ENCODE assay signal across 1 cellular context in the genomic region with DNA sequence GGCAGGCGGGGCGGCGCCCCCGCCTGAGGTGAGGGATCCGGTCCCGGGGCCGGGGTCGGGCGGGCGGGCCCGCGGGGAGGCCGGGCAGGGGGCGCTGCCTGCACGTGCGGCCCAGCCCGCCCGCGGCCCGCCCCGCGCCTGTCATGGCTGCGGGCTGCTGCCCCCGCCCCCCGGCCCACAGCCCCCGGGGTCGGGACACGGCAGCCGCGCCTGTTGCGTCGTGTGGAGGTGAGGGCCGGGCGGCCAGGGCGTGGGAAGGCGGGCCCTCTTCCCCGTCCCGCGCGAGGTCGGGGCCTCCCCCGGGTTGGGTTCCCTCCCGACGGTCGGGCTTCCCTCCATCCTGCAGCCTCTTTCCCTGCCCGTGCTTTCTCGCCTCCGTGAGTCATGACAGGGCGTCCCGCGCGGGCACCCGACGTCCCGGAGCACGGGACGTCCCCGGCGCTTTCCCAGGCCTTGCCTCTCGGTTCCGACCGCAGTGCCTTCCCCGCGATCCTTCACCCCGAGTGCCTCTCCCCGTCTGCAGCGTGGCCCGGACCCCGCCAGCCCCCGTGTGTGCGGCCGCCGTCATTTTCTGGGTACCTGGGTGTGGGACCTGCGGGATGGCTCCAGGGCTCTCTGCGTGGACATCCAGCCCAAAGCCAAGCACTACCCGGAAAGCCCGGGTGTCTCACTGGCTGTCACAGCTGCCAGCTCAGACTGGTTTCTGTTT.
TF ChIP-seq lines count a peak whose summit lies in the region.

No MANE protein-coding gene starts in this region.

TF ChIP-seq in K562, 482 proteins besides CTCF, POLR2A, EP300 and RAD21 (continued from another document and continues in another):
- TF ChIP-seq, protein P1, sequence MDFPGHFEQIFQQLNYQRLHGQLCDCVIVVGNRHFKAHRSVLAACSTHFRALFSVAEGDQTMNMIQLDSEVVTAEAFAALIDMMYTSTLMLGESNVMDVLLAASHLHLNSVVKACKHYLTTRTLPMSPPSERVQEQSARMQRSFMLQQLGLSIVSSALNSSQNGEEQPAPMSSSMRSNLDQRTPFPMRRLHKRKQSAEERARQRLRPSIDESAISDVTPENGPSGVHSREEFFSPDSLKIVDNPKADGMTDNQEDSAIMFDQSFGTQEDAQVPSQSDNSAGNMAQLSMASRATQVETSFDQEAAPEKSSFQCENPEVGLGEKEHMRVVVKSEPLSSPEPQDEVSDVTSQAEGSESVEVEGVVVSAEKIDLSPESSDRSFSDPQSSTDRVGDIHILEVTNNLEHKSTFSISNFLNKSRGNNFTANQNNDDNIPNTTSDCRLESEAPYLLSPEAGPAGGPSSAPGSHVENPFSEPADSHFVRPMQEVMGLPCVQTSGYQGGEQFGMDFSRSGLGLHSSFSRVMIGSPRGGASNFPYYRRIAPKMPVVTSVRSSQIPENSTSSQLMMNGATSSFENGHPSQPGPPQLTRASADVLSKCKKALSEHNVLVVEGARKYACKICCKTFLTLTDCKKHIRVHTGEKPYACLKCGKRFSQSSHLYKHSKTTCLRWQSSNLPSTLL (IDR thresholded peaks at IDR 0.05), result no peak
- TF ChIP-seq BCOR (IDR thresholded peaks at IDR 0.05), result no peak
- peak; percentile 63 for TF ChIP-seq RBM22 (IDR thresholded peaks at IDR 0.05; ENCODE audit: low read depth, low read length, poor library complexity, severe bottlenecking)
- TF ChIP-seq GATAD2B (IDR thresholded peaks at IDR 0.05; ENCODE audit: borderline replicate concordance), result no peak
- no peak for TF ChIP-seq DDX20 (tag; IDR thresholded peaks at IDR 0.05; ENCODE audit: low read depth)
- no peak for TF ChIP-seq PPARD (CRISPR knock-in tag; IDR thresholded peaks at IDR 0.05)
- no peak for TF ChIP-seq POLR3A (IDR thresholded peaks at IDR 0.05; ENCODE audit: borderline replicate concordance, extremely low read depth, insufficient read depth, insufficient read length)
- TF ChIP-seq MTF1 (CRISPR knock-in tag; IDR thresholded peaks at IDR 0.05; ENCODE audit: borderline replicate concordance), result no peak
- TF ChIP-seq ZNF175 (CRISPR knock-in tag; IDR thresholded peaks at IDR 0.05; ENCODE audit: low read depth), result no peak
- no peak for TF ChIP-seq NFIX (CRISPR knock-in tag; IDR thresholded peaks at IDR 0.05; ENCODE audit: low read depth)
- no peak for TF ChIP-seq RBM15 (IDR thresholded peaks at IDR 0.05; ENCODE audit: insufficient read depth, low read length)
- no peak for TF ChIP-seq PTRF (tag; IDR thresholded peaks at IDR 0.05)
- TF ChIP-seq, protein P2, sequence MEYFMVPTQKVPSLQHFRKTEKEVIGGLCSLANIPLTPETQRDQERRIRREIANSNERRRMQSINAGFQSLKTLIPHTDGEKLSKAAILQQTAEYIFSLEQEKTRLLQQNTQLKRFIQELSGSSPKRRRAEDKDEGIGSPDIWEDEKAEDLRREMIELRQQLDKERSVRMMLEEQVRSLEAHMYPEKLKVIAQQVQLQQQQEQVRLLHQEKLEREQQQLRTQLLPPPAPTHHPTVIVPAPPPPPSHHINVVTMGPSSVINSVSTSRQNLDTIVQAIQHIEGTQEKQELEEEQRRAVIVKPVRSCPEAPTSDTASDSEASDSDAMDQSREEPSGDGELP (CRISPR knock-in tag; IDR thresholded peaks at IDR 0.05; ENCODE audit: borderline replicate concordance), result 0 out of 2 replicates have a peak, but pooled peaks have one; percentile 11
- peak; percentile 66 for TF ChIP-seq POLR2G (IDR thresholded peaks at IDR 0.05; ENCODE audit: low read depth, low read length)
- TF ChIP-seq, protein P3, sequence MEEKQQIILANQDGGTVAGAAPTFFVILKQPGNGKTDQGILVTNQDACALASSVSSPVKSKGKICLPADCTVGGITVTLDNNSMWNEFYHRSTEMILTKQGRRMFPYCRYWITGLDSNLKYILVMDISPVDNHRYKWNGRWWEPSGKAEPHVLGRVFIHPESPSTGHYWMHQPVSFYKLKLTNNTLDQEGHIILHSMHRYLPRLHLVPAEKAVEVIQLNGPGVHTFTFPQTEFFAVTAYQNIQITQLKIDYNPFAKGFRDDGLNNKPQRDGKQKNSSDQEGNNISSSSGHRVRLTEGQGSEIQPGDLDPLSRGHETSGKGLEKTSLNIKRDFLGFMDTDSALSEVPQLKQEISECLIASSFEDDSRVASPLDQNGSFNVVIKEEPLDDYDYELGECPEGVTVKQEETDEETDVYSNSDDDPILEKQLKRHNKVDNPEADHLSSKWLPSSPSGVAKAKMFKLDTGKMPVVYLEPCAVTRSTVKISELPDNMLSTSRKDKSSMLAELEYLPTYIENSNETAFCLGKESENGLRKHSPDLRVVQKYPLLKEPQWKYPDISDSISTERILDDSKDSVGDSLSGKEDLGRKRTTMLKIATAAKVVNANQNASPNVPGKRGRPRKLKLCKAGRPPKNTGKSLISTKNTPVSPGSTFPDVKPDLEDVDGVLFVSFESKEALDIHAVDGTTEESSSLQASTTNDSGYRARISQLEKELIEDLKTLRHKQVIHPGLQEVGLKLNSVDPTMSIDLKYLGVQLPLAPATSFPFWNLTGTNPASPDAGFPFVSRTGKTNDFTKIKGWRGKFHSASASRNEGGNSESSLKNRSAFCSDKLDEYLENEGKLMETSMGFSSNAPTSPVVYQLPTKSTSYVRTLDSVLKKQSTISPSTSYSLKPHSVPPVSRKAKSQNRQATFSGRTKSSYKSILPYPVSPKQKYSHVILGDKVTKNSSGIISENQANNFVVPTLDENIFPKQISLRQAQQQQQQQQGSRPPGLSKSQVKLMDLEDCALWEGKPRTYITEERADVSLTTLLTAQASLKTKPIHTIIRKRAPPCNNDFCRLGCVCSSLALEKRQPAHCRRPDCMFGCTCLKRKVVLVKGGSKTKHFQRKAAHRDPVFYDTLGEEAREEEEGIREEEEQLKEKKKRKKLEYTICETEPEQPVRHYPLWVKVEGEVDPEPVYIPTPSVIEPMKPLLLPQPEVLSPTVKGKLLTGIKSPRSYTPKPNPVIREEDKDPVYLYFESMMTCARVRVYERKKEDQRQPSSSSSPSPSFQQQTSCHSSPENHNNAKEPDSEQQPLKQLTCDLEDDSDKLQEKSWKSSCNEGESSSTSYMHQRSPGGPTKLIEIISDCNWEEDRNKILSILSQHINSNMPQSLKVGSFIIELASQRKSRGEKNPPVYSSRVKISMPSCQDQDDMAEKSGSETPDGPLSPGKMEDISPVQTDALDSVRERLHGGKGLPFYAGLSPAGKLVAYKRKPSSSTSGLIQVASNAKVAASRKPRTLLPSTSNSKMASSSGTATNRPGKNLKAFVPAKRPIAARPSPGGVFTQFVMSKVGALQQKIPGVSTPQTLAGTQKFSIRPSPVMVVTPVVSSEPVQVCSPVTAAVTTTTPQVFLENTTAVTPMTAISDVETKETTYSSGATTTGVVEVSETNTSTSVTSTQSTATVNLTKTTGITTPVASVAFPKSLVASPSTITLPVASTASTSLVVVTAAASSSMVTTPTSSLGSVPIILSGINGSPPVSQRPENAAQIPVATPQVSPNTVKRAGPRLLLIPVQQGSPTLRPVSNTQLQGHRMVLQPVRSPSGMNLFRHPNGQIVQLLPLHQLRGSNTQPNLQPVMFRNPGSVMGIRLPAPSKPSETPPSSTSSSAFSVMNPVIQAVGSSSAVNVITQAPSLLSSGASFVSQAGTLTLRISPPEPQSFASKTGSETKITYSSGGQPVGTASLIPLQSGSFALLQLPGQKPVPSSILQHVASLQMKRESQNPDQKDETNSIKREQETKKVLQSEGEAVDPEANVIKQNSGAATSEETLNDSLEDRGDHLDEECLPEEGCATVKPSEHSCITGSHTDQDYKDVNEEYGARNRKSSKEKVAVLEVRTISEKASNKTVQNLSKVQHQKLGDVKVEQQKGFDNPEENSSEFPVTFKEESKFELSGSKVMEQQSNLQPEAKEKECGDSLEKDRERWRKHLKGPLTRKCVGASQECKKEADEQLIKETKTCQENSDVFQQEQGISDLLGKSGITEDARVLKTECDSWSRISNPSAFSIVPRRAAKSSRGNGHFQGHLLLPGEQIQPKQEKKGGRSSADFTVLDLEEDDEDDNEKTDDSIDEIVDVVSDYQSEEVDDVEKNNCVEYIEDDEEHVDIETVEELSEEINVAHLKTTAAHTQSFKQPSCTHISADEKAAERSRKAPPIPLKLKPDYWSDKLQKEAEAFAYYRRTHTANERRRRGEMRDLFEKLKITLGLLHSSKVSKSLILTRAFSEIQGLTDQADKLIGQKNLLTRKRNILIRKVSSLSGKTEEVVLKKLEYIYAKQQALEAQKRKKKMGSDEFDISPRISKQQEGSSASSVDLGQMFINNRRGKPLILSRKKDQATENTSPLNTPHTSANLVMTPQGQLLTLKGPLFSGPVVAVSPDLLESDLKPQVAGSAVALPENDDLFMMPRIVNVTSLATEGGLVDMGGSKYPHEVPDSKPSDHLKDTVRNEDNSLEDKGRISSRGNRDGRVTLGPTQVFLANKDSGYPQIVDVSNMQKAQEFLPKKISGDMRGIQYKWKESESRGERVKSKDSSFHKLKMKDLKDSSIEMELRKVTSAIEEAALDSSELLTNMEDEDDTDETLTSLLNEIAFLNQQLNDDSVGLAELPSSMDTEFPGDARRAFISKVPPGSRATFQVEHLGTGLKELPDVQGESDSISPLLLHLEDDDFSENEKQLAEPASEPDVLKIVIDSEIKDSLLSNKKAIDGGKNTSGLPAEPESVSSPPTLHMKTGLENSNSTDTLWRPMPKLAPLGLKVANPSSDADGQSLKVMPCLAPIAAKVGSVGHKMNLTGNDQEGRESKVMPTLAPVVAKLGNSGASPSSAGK (IDR thresholded peaks at IDR 0.05), result peak; percentile 26; the same call in 1 of the 2 replicates
- TF ChIP-seq MYC (IDR thresholded peaks at IDR 0.05; ENCODE audit: low read depth, low read length), result no peak
- no peak for TF ChIP-seq MYC (CRISPR knock-in tag; IDR thresholded peaks at IDR 0.05; ENCODE audit: borderline replicate concordance, low read depth)
- no peak for TF ChIP-seq ZNF764 (CRISPR knock-in tag; IDR thresholded peaks at IDR 0.05; ENCODE audit: low read depth)
- TF ChIP-seq ZNF699 (CRISPR knock-in tag; IDR thresholded peaks at IDR 0.05; ENCODE audit: insufficient replicate concordance), result no peak
- TF ChIP-seq STAT5B (CRISPR knock-in tag; IDR thresholded peaks at IDR 0.05), result no peak
- TF ChIP-seq FIP1L1 (IDR thresholded peaks at IDR 0.05; ENCODE audit: low read depth, low read length, poor library complexity, severe bottlenecking), result peak; percentile 30
- TF ChIP-seq, protein P4, sequence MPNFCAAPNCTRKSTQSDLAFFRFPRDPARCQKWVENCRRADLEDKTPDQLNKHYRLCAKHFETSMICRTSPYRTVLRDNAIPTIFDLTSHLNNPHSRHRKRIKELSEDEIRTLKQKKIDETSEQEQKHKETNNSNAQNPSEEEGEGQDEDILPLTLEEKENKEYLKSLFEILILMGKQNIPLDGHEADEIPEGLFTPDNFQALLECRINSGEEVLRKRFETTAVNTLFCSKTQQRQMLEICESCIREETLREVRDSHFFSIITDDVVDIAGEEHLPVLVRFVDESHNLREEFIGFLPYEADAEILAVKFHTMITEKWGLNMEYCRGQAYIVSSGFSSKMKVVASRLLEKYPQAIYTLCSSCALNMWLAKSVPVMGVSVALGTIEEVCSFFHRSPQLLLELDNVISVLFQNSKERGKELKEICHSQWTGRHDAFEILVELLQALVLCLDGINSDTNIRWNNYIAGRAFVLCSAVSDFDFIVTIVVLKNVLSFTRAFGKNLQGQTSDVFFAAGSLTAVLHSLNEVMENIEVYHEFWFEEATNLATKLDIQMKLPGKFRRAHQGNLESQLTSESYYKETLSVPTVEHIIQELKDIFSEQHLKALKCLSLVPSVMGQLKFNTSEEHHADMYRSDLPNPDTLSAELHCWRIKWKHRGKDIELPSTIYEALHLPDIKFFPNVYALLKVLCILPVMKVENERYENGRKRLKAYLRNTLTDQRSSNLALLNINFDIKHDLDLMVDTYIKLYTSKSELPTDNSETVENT (CRISPR knock-in tag; IDR thresholded peaks at IDR 0.05), result peak; percentile 29; the same call in 1 of the 2 replicates
- TF ChIP-seq RBBP5 (IDR thresholded peaks at IDR 0.05; ENCODE audit: borderline replicate concordance, insufficient read depth, low read length, poor library complexity, severe bottlenecking), result peak; percentile 81
- TF ChIP-seq, protein P5, sequence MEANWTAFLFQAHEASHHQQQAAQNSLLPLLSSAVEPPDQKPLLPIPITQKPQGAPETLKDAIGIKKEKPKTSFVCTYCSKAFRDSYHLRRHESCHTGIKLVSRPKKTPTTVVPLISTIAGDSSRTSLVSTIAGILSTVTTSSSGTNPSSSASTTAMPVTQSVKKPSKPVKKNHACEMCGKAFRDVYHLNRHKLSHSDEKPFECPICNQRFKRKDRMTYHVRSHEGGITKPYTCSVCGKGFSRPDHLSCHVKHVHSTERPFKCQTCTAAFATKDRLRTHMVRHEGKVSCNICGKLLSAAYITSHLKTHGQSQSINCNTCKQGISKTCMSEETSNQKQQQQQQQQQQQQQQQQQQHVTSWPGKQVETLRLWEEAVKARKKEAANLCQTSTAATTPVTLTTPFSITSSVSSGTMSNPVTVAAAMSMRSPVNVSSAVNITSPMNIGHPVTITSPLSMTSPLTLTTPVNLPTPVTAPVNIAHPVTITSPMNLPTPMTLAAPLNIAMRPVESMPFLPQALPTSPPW (CRISPR knock-in tag; IDR thresholded peaks at IDR 0.05), result peak; percentile 62
- peak; percentile 43; the same call in 1 of the 2 replicates for TF ChIP-seq RBFOX2 (IDR thresholded peaks at IDR 0.05; ENCODE audit: low read depth, low read length)
- TF ChIP-seq, protein P6, sequence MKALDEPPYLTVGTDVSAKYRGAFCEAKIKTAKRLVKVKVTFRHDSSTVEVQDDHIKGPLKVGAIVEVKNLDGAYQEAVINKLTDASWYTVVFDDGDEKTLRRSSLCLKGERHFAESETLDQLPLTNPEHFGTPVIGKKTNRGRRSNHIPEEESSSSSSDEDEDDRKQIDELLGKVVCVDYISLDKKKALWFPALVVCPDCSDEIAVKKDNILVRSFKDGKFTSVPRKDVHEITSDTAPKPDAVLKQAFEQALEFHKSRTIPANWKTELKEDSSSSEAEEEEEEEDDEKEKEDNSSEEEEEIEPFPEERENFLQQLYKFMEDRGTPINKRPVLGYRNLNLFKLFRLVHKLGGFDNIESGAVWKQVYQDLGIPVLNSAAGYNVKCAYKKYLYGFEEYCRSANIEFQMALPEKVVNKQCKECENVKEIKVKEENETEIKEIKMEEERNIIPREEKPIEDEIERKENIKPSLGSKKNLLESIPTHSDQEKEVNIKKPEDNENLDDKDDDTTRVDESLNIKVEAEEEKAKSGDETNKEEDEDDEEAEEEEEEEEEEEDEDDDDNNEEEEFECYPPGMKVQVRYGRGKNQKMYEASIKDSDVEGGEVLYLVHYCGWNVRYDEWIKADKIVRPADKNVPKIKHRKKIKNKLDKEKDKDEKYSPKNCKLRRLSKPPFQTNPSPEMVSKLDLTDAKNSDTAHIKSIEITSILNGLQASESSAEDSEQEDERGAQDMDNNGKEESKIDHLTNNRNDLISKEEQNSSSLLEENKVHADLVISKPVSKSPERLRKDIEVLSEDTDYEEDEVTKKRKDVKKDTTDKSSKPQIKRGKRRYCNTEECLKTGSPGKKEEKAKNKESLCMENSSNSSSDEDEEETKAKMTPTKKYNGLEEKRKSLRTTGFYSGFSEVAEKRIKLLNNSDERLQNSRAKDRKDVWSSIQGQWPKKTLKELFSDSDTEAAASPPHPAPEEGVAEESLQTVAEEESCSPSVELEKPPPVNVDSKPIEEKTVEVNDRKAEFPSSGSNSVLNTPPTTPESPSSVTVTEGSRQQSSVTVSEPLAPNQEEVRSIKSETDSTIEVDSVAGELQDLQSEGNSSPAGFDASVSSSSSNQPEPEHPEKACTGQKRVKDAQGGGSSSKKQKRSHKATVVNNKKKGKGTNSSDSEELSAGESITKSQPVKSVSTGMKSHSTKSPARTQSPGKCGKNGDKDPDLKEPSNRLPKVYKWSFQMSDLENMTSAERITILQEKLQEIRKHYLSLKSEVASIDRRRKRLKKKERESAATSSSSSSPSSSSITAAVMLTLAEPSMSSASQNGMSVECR (CRISPR knock-in tag; IDR thresholded peaks at IDR 0.05), result no peak
- TF ChIP-seq PHB2 (IDR thresholded peaks at IDR 0.05; ENCODE audit: low read depth), result no peak
- TF ChIP-seq ARNT (IDR thresholded peaks at IDR 0.05), result no peak
- TF ChIP-seq GATAD2A (IDR thresholded peaks at IDR 0.05), result no peak
